In the genomic region with DNA sequence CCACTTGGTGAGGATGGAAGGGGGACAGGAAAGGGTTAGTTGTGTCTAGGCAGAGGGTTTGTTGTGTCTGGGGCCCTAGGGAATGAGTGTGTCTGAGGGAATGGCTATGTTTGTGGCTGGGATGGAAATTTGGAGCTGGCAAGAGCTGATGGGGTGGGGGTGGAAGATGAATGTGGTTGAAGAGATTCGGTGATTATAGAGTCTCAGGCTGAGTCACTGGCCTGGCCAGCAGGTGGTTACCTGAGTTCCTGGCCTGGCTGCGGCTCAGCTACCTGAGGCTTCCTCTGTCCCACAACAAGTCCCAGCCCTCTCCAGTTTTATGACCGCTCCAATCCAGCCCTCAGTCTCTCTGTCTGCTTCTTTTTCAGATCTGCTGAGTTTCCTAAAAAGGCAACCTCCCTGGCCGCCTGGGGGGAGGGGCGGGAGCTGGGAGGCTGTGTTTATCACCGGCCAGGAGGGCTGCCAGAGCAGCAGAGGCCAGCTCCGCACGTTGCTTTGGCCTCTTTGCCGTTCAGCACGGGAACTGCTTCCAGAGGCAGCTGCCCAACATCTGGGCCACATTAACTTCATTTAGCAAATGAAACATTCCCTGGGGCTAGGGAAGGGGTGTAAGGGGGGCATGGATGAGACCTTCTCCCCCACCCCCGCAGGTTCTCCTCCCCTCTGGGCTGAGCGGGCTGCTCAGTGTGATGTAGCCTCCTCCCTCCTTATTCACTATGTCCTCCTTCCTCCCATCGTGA, we compare ENCODE assay signal across 8 cellular contexts. TPM values are rescaled to one million over a fixed set of nuclear protein-coding genes. Genes with fewer than 3 reads are reported as not detected.
DNase-seq lines count a peak whose midpoint lies in the region; ATAC-seq and TF ChIP-seq lines count a peak whose summit lies in the region.

No MANE protein-coding gene starts in this region.

- CTCF ChIA-PET in CD4-positive, alpha-beta memory T cell (lab: Charles Lee; ENCODE audit: partially characterized antibody) = interaction anchor here (1.1 kb wide), 1 partner anchor 15 kb away, joined by 3 read pairs; no protein-coding TSS in a partner anchor

- H3K36me3 Mint-ChIP-seq in nephron progenitor cell (ENCODE audit: low read depth) = no peaks in the 10 kb centered on the region
- H3K36me3 Mint-ChIP-seq in CD4-positive, alpha-beta memory T cell = no peaks in the 10 kb centered on the region

- H3K27me3 ChIP-seq in Peyer's patch = no peaks in the 10 kb centered on the region
- H3K27me3 ChIP-seq in CD4-positive, alpha-beta memory T cell (ENCODE audit: insufficient read depth, low read length) = no peaks in the 10 kb centered on the region

- ATAC-seq in HG03457 (IDR thresholded peaks at IDR 0.05; ENCODE audit: unreplicated experiment) = no peak
- ATAC-seq in GM19035 (IDR thresholded peaks at IDR 0.05; ENCODE audit: unreplicated experiment) = no peak

- H3K36me3 ChIP-seq in Peyer's patch = no peaks in the 10 kb centered on the region
- H3K36me3 ChIP-seq in CD4-positive, alpha-beta memory T cell (ENCODE audit: insufficient read depth, low read length) = no peaks in the 10 kb centered on the region

- H3K27ac ChIP-seq in Peyer's patch = peak overlapping the region; percentile 25 to 81 (median 58)
- H3K27ac ChIP-seq in CD4-positive, alpha-beta memory T cell (ENCODE audit: low read depth, low read length) = no peak overlapping the region

- POLR2A ChIA-PET in CD4-positive, alpha-beta memory T cell (lab: Charles Lee; ENCODE audit: partially characterized antibody) = no interaction called here

- no peaks in the 10 kb centered on the region for H3K9me3 ChIP-seq in Peyer's patch
- no peaks in the 10 kb centered on the region for H3K9me3 ChIP-seq in CD4-positive, alpha-beta memory T cell (ENCODE audit: control insufficient read depth in 1 of 2, low read length in 2 of 2)

- no peak overlapping the region for H3K4me3 ChIP-seq in Peyer's patch
- H3K4me3 ChIP-seq in CD4-positive, alpha-beta memory T cell (ENCODE audit: low read length in 2 of 2) = no peak overlapping the region

- intact Hi-C loops in CD4-positive, alpha-beta memory T cell (cut with micrococcal nuclease) = no loop called here

- H3K4me1 ChIP-seq in Peyer's patch = peaks cover 0 to 44% (median 13%) of the 10 kb centered on the region in 4 donors
- H3K4me1 ChIP-seq in CD4-positive, alpha-beta memory T cell (ENCODE audit: insufficient read depth, low read length) = no peaks in the 10 kb centered on the region

- peak overlapping the region; percentile 50 for H3K4me3 Mint-ChIP-seq in nephron progenitor cell
- no peak overlapping the region for H3K4me3 Mint-ChIP-seq in CD4-positive, alpha-beta memory T cell

- H3K27ac Mint-ChIP-seq in nephron progenitor cell = peak overlapping the region; percentile 80
- no peak overlapping the region for H3K27ac Mint-ChIP-seq in CD4-positive, alpha-beta memory T cell

- peaks cover 3% of the 10 kb centered on the region for H3K9me3 Mint-ChIP-seq in nephron progenitor cell
- H3K9me3 Mint-ChIP-seq in CD4-positive, alpha-beta memory T cell = peaks cover 0 to 2% (median 0%) of the 10 kb centered on the region in 8 donors

- TF ChIP-seq CTCF in AG09319 (IDR thresholded peaks at IDR 0.05; ENCODE audit: low read depth, low read length) (no peak; the same call in none of the 2 replicates), Peyer's patch (IDR thresholded peaks at IDR 0.05) (no peak), nephron progenitor cell (IDR thresholded peaks at IDR 0.05) (no peak)

- TF ChIP-seq POLR2A in Peyer's patch (IDR thresholded peaks at IDR 0.05) = no peak

- H3K27me3 Mint-ChIP-seq in nephron progenitor cell (ENCODE audit: low read depth, poor library complexity) = peaks cover 9% of the 10 kb centered on the region
- H3K27me3 Mint-ChIP-seq in CD4-positive, alpha-beta memory T cell = peaks cover 6 to 7% of the 10 kb centered on the region in 2 donors

- peak; percentile 91 for DNase-seq in AG09319 (ENCODE audit: extremely low read depth, low read depth)
- peak in 2 of 3 donors; percentile 63 to 74 for DNase-seq in Peyer's patch
- DNase-seq in fibroblast of peridontal ligament (ENCODE audit: extremely low read depth) = peak; percentile 97
- peak; percentile 77 for DNase-seq in nephron progenitor cell
- DNase-seq in CD4-positive, alpha-beta memory T cell = no peak
- DNase-seq in NCI-H446 treated with DMSO at 0.1 percent for 48 hours (lab: John Stamatoyannopoulos, UW) = no peak

- peaks cover 60% of the 10 kb centered on the region for H3K4me1 Mint-ChIP-seq in nephron progenitor cell
- H3K4me1 Mint-ChIP-seq in CD4-positive, alpha-beta memory T cell = peaks cover 0 to 3% (median 0%) of the 10 kb centered on the region in 4 donors

RNA-seq across cellular contexts. Expression of a gene that starts 21.8 kb away (rescaled TPM):
- total RNA-seq in Peyer's patch = 10 to 100 TPM in 1 of 4 donors, 1 to 10 TPM in 3; 4.6 to 18.2 (median 6.6) TPM
- total RNA-seq in CD4-positive, alpha-beta memory T cell = not detected
- not detected for polyA plus RNA-seq in CD4-positive, alpha-beta memory T cell

RNA-seq across cellular contexts. Expression of a gene that starts 48.3 kb away (rescaled TPM):
- total RNA-seq in Peyer's patch = 10 to 100 TPM in 2 of 4 donors, 1 to 10 TPM in 2; 5.9 to 39.6 (median 12.9) TPM
- total RNA-seq in CD4-positive, alpha-beta memory T cell = 10 to 100 TPM; 18.7 to 22.3 TPM
- polyA plus RNA-seq in CD4-positive, alpha-beta memory T cell = 1 to 10 TPM in 1 of 2 donors, under 1 TPM in 1; 0.68 to 3.5 TPM

Comparison
In these comparisons a context has a peak if more than half of its experiments do, and no peak if none do; other contexts are left out.
1. DNase-seq: peak in AG09319 (single experiment), Peyer's patch (2 of 3), fibroblast of peridontal ligament (single experiment) and nephron progenitor cell (single experiment); none in CD4-positive, alpha-beta memory T cell (0 of 5) and NCI-H446 treated with DMSO at 0.1 percent for 48 hours (single experiment).
2. RNA of a gene that starts 21.8 kb away (total RNA-seq): 4.6 to 18.2 TPM in Peyer's patch; not detected in CD4-positive, alpha-beta memory T cell; every median in the first group is over 4 times any median in the second.